In the genomic region with DNA sequence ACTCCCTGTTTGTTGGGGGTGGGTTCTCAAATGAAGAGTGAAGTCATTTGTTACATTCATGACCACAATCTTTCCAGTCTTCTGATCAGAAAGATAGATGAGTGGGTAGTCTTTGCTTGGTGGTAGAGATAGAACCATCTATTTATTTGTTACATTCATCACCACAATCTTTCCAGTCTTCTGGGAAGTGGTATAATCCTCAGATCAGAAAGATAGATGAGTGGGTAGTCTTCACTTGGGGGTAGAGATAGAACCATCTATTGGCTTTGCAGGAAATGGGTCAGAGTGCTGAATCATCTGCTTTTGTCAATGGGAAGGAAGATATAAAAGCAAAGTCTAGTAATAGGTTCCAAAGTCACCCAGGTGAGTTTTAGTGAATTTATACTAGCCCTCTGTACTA, we compare ENCODE assay signal across 21 cellular contexts.
"Had no signal": no experiment of that assay in that cellular context is flagged by ENCODE, and none has a peak within 500 bp of the region (broad histone marks: within the 10 kb centered on the region; RNA-seq: fewer than 3 reads in every experiment).

No MANE protein-coding gene starts in this region.

- H3K36me3 ChIP-seq: esophagus muscularis mucosa, left lung, neural progenitor cell, SJSA1, upper lobe of right lung had no signal

- H3K27me3 ChIP-seq: esophagus muscularis mucosa, left lung, neural progenitor cell, SJSA1, upper lobe of right lung had no signal

- H3K27me3 Mint-ChIP-seq: naive thymus-derived CD8-positive, alpha-beta T cell; stimulated activated naive B cell treated with anti-CD40 and anti-IgM and Interleukin-4, amounts not matched to agents 10 μg/mL and 1 μg/mL and 100 μg/mL, for 72 hours had no signal

- H3K4me3 ChIP-seq: coronary artery, esophagus muscularis mucosa, left lung, neural progenitor cell, SJSA1, upper lobe of right lung had no signal

- H3K27ac ChIP-seq: coronary artery, esophagus muscularis mucosa, left lung, neural progenitor cell, SJSA1, upper lobe of right lung, VCaP had no signal

- H3K4me1 ChIP-seq: esophagus muscularis mucosa, left lung, neural progenitor cell, SJSA1, upper lobe of right lung had no signal

- H3K36me3 Mint-ChIP-seq: neural progenitor cell had no signal

- H3K27ac Mint-ChIP-seq: activated naive CD4-positive, alpha-beta T cell treated with anti-CD3 and anti-CD28 coated beads for 36 hours; naive thymus-derived CD8-positive, alpha-beta T cell; neural progenitor cell; stimulated activated naive B cell treated with anti-CD40 and anti-IgM and Interleukin-4, amounts not matched to agents 10 μg/mL and 1 μg/mL and 100 μg/mL, for 72 hours; T-helper 1 cell treated with Interleukin-12 subunit alpha and Interleukin-12 subunit beta and Interleukin-4 antibody, amounts not matched to agents 30 μg/mL and 1 μg/mL, for 36 hours had no signal

- H3K4me1 Mint-ChIP-seq: naive thymus-derived CD8-positive, alpha-beta T cell; neural progenitor cell; stimulated activated naive B cell treated with anti-CD40 and anti-IgM and Interleukin-4, amounts not matched to agents 10 μg/mL and 1 μg/mL and 100 μg/mL, for 72 hours had no signal

- H3K4me3 Mint-ChIP-seq: activated naive CD4-positive, alpha-beta T cell treated with anti-CD3 and anti-CD28 coated beads for 36 hours; naive thymus-derived CD8-positive, alpha-beta T cell; neural progenitor cell; stimulated activated naive B cell treated with anti-CD40 and anti-IgM and Interleukin-4, amounts not matched to agents 10 μg/mL and 1 μg/mL and 100 μg/mL, for 72 hours; T-helper 1 cell treated with Interleukin-12 subunit alpha and Interleukin-12 subunit beta and Interleukin-4 antibody, amounts not matched to agents 30 μg/mL and 1 μg/mL, for 36 hours had no signal

- DNase-seq: activated CD8-positive, alpha-beta memory T cell treated with anti-CD3 and anti-CD28 coated beads for 24 hours; activated effector memory CD4-positive, alpha-beta T cell treated with Interleukin-2 at 50 U/mL for 16 hours; activated naive CD4-positive, alpha-beta T cell treated with anti-CD3 and anti-CD28 coated beads for 36 hours; cerebellar nuclear complex; glutamatergic neuron; hippocampal formation; kidney glomerular epithelial cell; left lung; naive thymus-derived CD8-positive, alpha-beta T cell; small intestine; stimulated activated CD4-positive, alpha-beta T cell treated with anti-CD3 and anti-CD28 coated beads, Interleukin-15, amount 100 ng/mL, for 24 hours; stimulated activated naive B cell treated with anti-CD40 and anti-IgM and Interleukin-4, amounts not matched to agents 10 μg/mL and 1 μg/mL and 100 μg/mL, for 72 hours; upper lobe of right lung had no signal

- ATAC-seq: activated CD4-positive, CD25-positive, alpha-beta regulatory T cell treated with anti-CD3 and anti-CD28 coated beads, Interleukin-2, amount 50 U/mL, for 24 hours; left lung; naive thymus-derived CD8-positive, alpha-beta T cell; sciatic nerve; stimulated activated naive B cell treated with anti-CD40 and anti-IgM and Interleukin-4, amounts not matched to agents 10 μg/mL and 1 μg/mL and 100 μg/mL, for 72 hours; upper lobe of right lung had no signal

- H3K9me3 Mint-ChIP-seq: activated naive CD4-positive, alpha-beta T cell treated with anti-CD3 and anti-CD28 coated beads for 36 hours; neural progenitor cell; stimulated activated naive B cell treated with anti-CD40 and anti-IgM and Interleukin-4, amounts not matched to agents 10 μg/mL and 1 μg/mL and 100 μg/mL, for 72 hours had no signal

- H3K9me3 ChIP-seq: esophagus muscularis mucosa, left lung, SJSA1, upper lobe of right lung had no signal
